Comparison of ENCODE assay signal across 8 cellular contexts in genomic region chr1:226738421-226738994, GRCh38. TPM values are rescaled to one million over a fixed set of nuclear protein-coding genes. Genes with fewer than 3 reads are reported as not detected.
A peak's percentile ranks its signal among the peaks of the same experiment; 100 is the strongest.
DNase-seq lines count a peak whose midpoint lies in the region; ATAC-seq and TF ChIP-seq lines count a peak whose summit lies in the region.

No MANE protein-coding gene starts in this region.

- peak; percentile 74 for DNase-seq in DMS53 (lab: John Stamatoyannopoulos, UW)
- peak; percentile 24 for DNase-seq in NCI-H146 treated with DMSO at 0.1 percent for 48 hours (lab: John Stamatoyannopoulos, UW; ENCODE audit: unreplicated experiment)
- peak; percentile 39 for DNase-seq in activated T-helper 2 cell treated with anti-CD3 and anti-CD28 coated beads, Interferon-gamma antibody, Interleukin-2, Interleukin-4, amounts not matched to agents 10 μg/mL and 5 μg/mL and 100 μg/mL, durations not matched to agents 14 hours and 24 hours and 36 hours (ENCODE audit: low spot score)
- peak; percentile 10 to 44 for DNase-seq in foreskin keratinocyte
- no peak for DNase-seq in NCI-H1048 (lab: John Stamatoyannopoulos, UW)

- no peaks in the 10 kb centered on the region for H3K9me3 ChIP-seq in neuron (ENCODE audit: low read length)

- H3K36me3 ChIP-seq in neuron (ENCODE audit: insufficient read depth, low read length) = peaks cover 6% of the 10 kb centered on the region

- H3K4me1 ChIP-seq in foreskin keratinocyte (peaks cover 4% of the 10 kb centered on the region), neuron (ENCODE audit: insufficient read depth, low read length) (peaks cover 10% of the 10 kb centered on the region)

- TF ChIP-seq CTCF in foreskin keratinocyte (conservative IDR thresholded peaks at IDR 0.05) = peak; percentile 41

- peak overlapping the region; percentile 93 for H3K4me3 Mint-ChIP-seq in activated T-helper 2 cell treated with anti-CD3 and anti-CD28 coated beads, Interferon-gamma antibody, Interleukin-2, Interleukin-4, amounts not matched to agents 10 μg/mL and 5 μg/mL and 100 μg/mL, durations not matched to agents 14 hours and 24 hours and 36 hours (ENCODE audit: low read depth)

- peak overlapping the region; percentile 92 for H3K27ac Mint-ChIP-seq in activated T-helper 2 cell treated with anti-CD3 and anti-CD28 coated beads, Interferon-gamma antibody, Interleukin-2, Interleukin-4, amounts not matched to agents 10 μg/mL and 5 μg/mL and 100 μg/mL, durations not matched to agents 14 hours and 24 hours and 36 hours

- peak overlapping the region; percentile 61 for H3K4me3 ChIP-seq in neuron (ENCODE audit: low read length)

- no peaks in the 10 kb centered on the region for H3K27me3 ChIP-seq in foreskin keratinocyte
- H3K27me3 ChIP-seq in neuron (ENCODE audit: insufficient read depth, low read length) = no peaks in the 10 kb centered on the region

- intact Hi-C loops in activated T-helper 2 cell treated with anti-CD3 and anti-CD28 coated beads, Interferon-gamma antibody, Interleukin-2, Interleukin-4, amounts not matched to agents 10 μg/mL and 5 μg/mL and 100 μg/mL, durations not matched to agents 14 hours and 24 hours and 36 hours (cut with micrococcal nuclease) = loop anchor here (2.0 to 5.0 kb wide), 4 partner anchors 36 to 144 kb away; no protein-coding TSS in a partner anchor

- ATAC-seq in GM21423 (IDR thresholded peaks at IDR 0.05; ENCODE audit: unreplicated experiment) (peak; percentile 23), foreskin keratinocyte (peak; percentile 64), HG03520 (IDR thresholded peaks at IDR 0.05; ENCODE audit: unreplicated experiment) (no peak)

- H3K36me3 Mint-ChIP-seq in activated T-helper 2 cell treated with anti-CD3 and anti-CD28 coated beads, Interferon-gamma antibody, Interleukin-2, Interleukin-4, amounts not matched to agents 10 μg/mL and 5 μg/mL and 100 μg/mL, durations not matched to agents 14 hours and 24 hours and 36 hours (ENCODE audit: low read depth) = peaks cover 39% of the 10 kb centered on the region

- H3K27ac ChIP-seq in foreskin keratinocyte = peak overlapping the region; percentile 63

- H2AFZ ChIP-seq in neuron (ENCODE audit: low read depth, low read length) = peak overlapping the region; percentile 80

- H3K27me3 Mint-ChIP-seq in activated T-helper 2 cell treated with anti-CD3 and anti-CD28 coated beads, Interferon-gamma antibody, Interleukin-2, Interleukin-4, amounts not matched to agents 10 μg/mL and 5 μg/mL and 100 μg/mL, durations not matched to agents 14 hours and 24 hours and 36 hours (ENCODE audit: low read depth) = no peaks in the 10 kb centered on the region

- peaks cover 42% of the 10 kb centered on the region for H3K4me1 Mint-ChIP-seq in activated T-helper 2 cell treated with anti-CD3 and anti-CD28 coated beads, Interferon-gamma antibody, Interleukin-2, Interleukin-4, amounts not matched to agents 10 μg/mL and 5 μg/mL and 100 μg/mL, durations not matched to agents 14 hours and 24 hours and 36 hours (ENCODE audit: low read depth)

- H3K9me3 Mint-ChIP-seq in activated T-helper 2 cell treated with anti-CD3 and anti-CD28 coated beads, Interferon-gamma antibody, Interleukin-2, Interleukin-4, amounts not matched to agents 10 μg/mL and 5 μg/mL and 100 μg/mL, durations not matched to agents 14 hours and 24 hours and 36 hours = peaks cover 13% of the 10 kb centered on the region

RNA-seq across cellular contexts. Expression of gene ITPKB, which starts 0.6 kb away (rescaled TPM):
- 27.6 and 30.0 TPM in 2 replicates for total RNA-seq in activated T-helper 2 cell treated with anti-CD3 and anti-CD28 coated beads, Interferon-gamma antibody, Interleukin-2, Interleukin-4, amounts not matched to agents 10 μg/mL and 5 μg/mL and 100 μg/mL, durations not matched to agents 14 hours and 24 hours and 36 hours
- total RNA-seq in foreskin keratinocyte = 11.7 and 11.9 TPM in 2 replicates
- 3.5 and 3.9 TPM in 2 replicates for polyA plus RNA-seq in foreskin keratinocyte
